2 cellular contexts compared by ENCODE assay signal in the genomic region with DNA sequence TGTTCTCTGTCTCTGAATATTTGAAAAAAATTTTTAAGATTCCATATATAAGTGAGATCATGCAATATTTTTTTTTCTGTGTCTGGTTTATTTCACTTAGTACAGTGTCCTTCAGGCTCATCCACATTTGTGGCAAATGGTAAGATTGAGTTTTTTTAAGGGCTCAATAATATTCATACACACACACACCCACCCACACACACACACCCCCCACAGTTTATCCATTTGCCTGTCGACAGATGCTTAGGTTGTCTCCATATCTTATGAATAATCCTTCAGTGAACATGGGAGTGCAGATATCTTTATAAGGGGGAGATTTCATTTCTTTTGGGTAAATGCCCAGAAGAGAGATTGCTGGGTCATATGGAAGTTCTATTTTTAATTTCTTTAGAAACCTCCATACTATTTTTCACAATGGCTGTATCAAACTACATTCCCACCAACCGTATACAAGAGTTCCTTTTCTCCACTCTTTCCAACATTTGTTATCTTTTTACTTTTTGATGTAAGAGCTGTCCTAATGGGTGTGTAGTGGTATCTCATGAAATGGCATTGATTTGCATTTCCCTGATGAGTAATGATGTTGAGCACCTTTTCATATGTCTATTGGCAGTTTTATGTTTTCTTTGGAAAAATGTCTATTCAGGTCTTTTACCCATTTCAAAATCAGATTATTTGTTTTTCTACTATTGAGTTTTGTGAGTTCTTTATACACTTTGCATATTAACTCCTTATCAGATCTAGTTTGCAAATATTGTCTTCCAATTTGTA.
A peak's percentile ranks its signal among the peaks of the same experiment; 100 is the strongest.
TF ChIP-seq lines count a peak whose summit lies in the region.

No MANE protein-coding gene starts in this region.

TF ChIP-seq in A549, 52 proteins besides CTCF, POLR2A, EP300 and RAD21 (continued from another document):
- TF ChIP-seq, protein P1, sequence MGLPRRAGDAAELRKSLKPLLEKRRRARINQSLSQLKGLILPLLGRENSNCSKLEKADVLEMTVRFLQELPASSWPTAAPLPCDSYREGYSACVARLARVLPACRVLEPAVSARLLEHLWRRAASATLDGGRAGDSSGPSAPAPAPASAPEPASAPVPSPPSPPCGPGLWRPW (IDR thresholded peaks at IDR 0.05) = no peak
- peak; percentile 36 for TF ChIP-seq MAFK (IDR thresholded peaks at IDR 0.05; ENCODE audit: partially characterized antibody)
TF ChIP-seq in A549: peak in this region for 1.

TF ChIP-seq in K562, 482 proteins besides CTCF, POLR2A, EP300 and RAD21 (continued from another document):
- TF ChIP-seq, protein P2, sequence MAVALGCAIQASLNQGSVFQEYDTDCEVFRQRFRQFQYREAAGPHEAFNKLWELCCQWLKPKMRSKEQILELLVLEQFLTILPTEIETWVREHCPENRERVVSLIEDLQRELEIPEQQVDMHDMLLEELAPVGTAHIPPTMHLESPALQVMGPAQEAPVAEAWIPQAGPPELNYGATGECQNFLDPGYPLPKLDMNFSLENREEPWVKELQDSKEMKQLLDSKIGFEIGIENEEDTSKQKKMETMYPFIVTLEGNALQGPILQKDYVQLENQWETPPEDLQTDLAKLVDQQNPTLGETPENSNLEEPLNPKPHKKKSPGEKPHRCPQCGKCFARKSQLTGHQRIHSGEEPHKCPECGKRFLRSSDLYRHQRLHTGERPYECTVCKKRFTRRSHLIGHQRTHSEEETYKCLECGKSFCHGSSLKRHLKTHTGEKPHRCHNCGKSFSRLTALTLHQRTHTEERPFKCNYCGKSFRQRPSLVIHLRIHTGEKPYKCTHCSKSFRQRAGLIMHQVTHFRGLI (CRISPR knock-in tag; IDR thresholded peaks at IDR 0.05) = no peak
- no peak for TF ChIP-seq ESRRB (CRISPR knock-in tag; IDR thresholded peaks at IDR 0.05; ENCODE audit: borderline replicate concordance)
- TF ChIP-seq, protein P3, sequence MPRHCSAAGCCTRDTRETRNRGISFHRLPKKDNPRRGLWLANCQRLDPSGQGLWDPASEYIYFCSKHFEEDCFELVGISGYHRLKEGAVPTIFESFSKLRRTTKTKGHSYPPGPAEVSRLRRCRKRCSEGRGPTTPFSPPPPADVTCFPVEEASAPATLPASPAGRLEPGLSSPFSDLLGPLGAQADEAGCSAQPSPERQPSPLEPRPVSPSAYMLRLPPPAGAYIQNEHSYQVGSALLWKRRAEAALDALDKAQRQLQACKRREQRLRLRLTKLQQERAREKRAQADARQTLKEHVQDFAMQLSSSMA (CRISPR knock-in tag; IDR thresholded peaks at IDR 0.05) = no peak
- peak; percentile 37; the same call in 1 of the 2 replicates for TF ChIP-seq ZNF316 (IDR thresholded peaks at IDR 0.05)
- TF ChIP-seq ZC3H8 (IDR thresholded peaks at IDR 0.05) = no peak
- TF ChIP-seq HNRNPH1 (optimal IDR thresholded peaks at IDR 0.05; ENCODE audit: low read depth, low read length) = no peak
TF ChIP-seq in K562: peak in this region for 1.
